ENCODE assay signal across 14 cellular contexts in genomic region chr17:66393038-66393437, GRCh38.
"Had no signal": no experiment of that assay in that cellular context is flagged by ENCODE, and none has a peak within 500 bp of the region (broad histone marks: within the 10 kb centered on the region; RNA-seq: fewer than 3 reads in every experiment).

No MANE protein-coding gene starts in this region.

- H3K27me3 ChIP-seq: gastroesophageal sphincter, ovary, right lobe of liver, upper lobe of right lung had no signal

- H3K4me3 Mint-ChIP-seq: mesothelial cell of epicardium; T-helper 1 cell treated with Interleukin-12 subunit alpha and Interleukin-12 subunit beta and Interleukin-4 antibody, amounts not matched to agents 30 μg/mL and 1 μg/mL, for 36 hours had no signal

- H3K9me3 Mint-ChIP-seq: mesothelial cell of epicardium; T-helper 1 cell treated with Interleukin-12 subunit alpha and Interleukin-12 subunit beta and Interleukin-4 antibody, amounts not matched to agents 30 μg/mL and 1 μg/mL, for 36 hours had no signal

- H3K4me3 ChIP-seq: gastroesophageal sphincter, lower lobe of right lung, ovary, right lobe of liver, smooth muscle cell, thoracic aorta, upper lobe of right lung had no signal

- ATAC-seq: gastroesophageal sphincter, left colon, lower lobe of right lung, right lobe of liver, SK-N-SH treated with all-trans-retinoic acid at 6 μM for 48 hours, upper lobe of right lung had no signal

- H3K27ac Mint-ChIP-seq: mesothelial cell of epicardium had no signal

- H3K36me3 Mint-ChIP-seq: mesothelial cell of epicardium had no signal

- H3K9me3 ChIP-seq: gastroesophageal sphincter, lower lobe of right lung, ovary, right lobe of liver, thoracic aorta, upper lobe of right lung had no signal

- H3K4me1 ChIP-seq: lower lobe of right lung, upper lobe of right lung had no signal

- H3K4me2 ChIP-seq: smooth muscle cell had no signal

- DNase-seq: activated CD4-positive, alpha-beta T cell treated with anti-CD3 and anti-CD28 coated beads, Interleukin-2, amount 50 U/mL, for 1 hour; activated CD4-positive, CD25-positive, alpha-beta regulatory T cell; erythroblast; left colon; lower lobe of right lung; ovary; right lobe of liver; upper lobe of right lung had no signal

- H3K27ac ChIP-seq: gastroesophageal sphincter, lower lobe of right lung, right lobe of liver, thoracic aorta, upper lobe of right lung had no signal

- H3K36me3 ChIP-seq: ovary, right lobe of liver, thoracic aorta, upper lobe of right lung had no signal
